17 cellular contexts compared by ENCODE assay signal in genomic region chr12:64992641-64993040, GRCh38.
DNase-seq lines count a peak whose midpoint lies in the region; TF ChIP-seq lines count a peak whose summit lies in the region.
"Had no signal": no experiment of that assay in that cellular context is flagged by ENCODE, and none has a peak within 500 bp of the region (broad histone marks: within the 10 kb centered on the region; RNA-seq: fewer than 3 reads in every experiment).

No MANE protein-coding gene starts in this region.

- H3K27ac ChIP-seq in ectodermal cell (ENCODE audit: insufficient read depth, low read depth, low read length, poor library complexity, severe bottlenecking) (peak overlapping the region; percentile 19), iPS-20b (ENCODE audit: low read length) (peak overlapping the region; percentile 15), esophagus squamous epithelium (no peak overlapping the region)

- no peak for TF ChIP-seq CTCF in esophagus squamous epithelium (IDR thresholded peaks at IDR 0.05)

- intact Hi-C loops in esophagus squamous epithelium (cut with DNase I), result no loop called here

- no peaks in the 10 kb centered on the region for H3K27me3 ChIP-seq in ectodermal cell (ENCODE audit: control insufficient read depth, insufficient read depth, low read length, poor library complexity, severe bottlenecking)
- no peaks in the 10 kb centered on the region for H3K27me3 ChIP-seq in iPS-20b (ENCODE audit: insufficient read depth, low read length)
- H3K27me3 ChIP-seq in esophagus squamous epithelium, result no peaks in the 10 kb centered on the region

- peaks cover 20% of the 10 kb centered on the region for H3K4me1 ChIP-seq in ectodermal cell (ENCODE audit: control insufficient read depth, insufficient read depth, low read length)
- H3K4me1 ChIP-seq in iPS-20b (ENCODE audit: insufficient read depth, low read length), result peaks cover 25% of the 10 kb centered on the region; the same call in 1 of the 2 replicates
- H3K4me1 ChIP-seq in esophagus squamous epithelium, result peaks cover 0 to 3% (median 0%) of the 10 kb centered on the region in 3 donors

- WGBS in ectodermal cell, 2 experiments, result 0% methylated on average over 1 of the region's 1 CpG; no CpG with 5 or more reads in 1 of the 2 experiments
- WGBS in esophagus squamous epithelium, 2 donors, result 24 to 50% methylated on average over 1 of the region's 1 CpG

- TF ChIP-seq POLR2A in esophagus squamous epithelium (IDR thresholded peaks at IDR 0.05), result no peak

- H3K9ac ChIP-seq in iPS-20b (ENCODE audit: low read depth, low read length), result peak overlapping the region; percentile 55; the same call in 1 of the 2 replicates

- H3K9me3 ChIP-seq in ectodermal cell (ENCODE audit: control insufficient read depth, low read length) (no peaks in the 10 kb centered on the region), iPS-20b (ENCODE audit: insufficient read depth, low read depth, low read length) (peaks cover 12% of the 10 kb centered on the region; the same call in 1 of the 2 replicates), esophagus squamous epithelium (no peaks in the 10 kb centered on the region)

- DNase-seq in HT1080 (ENCODE audit: low read depth) (peak; percentile 17), retina (peak; percentile 5), activated gamma-delta T cell (lab: John Stamatoyannopoulos, UW) (no peak), COR-L47 (lab: John Stamatoyannopoulos, UW) (no peak), esophagus squamous epithelium (lab: John Stamatoyannopoulos, UW) (no peak), NCI-H1105 treated with DMSO at 0.1 percent for 48 hours (lab: John Stamatoyannopoulos, UW) (no peak)
- DNase-seq: ACHN; AML-193; NCI-H1417; NCI-H2029; NCI-H2171; NCI-H446; NK-92 treated with Interleukin-12 subunit alpha and Interleukin-12 subunit beta, amount 100 ng/mL, for 24 hours; OCI-M1; SIG-M5 had no signal

- H3K4me3 ChIP-seq in ectodermal cell (ENCODE audit: insufficient read depth, low read depth, low read length) (no peak overlapping the region), iPS-20b (ENCODE audit: low read length) (peak overlapping the region; percentile 59), esophagus squamous epithelium (no peak overlapping the region)

- H3K36me3 ChIP-seq in ectodermal cell (ENCODE audit: control insufficient read depth, insufficient read depth, low read length), result no peaks in the 10 kb centered on the region
- H3K36me3 ChIP-seq in iPS-20b (ENCODE audit: insufficient read depth, low read depth, low read length), result no peaks in the 10 kb centered on the region
- H3K36me3 ChIP-seq in esophagus squamous epithelium, result no peaks in the 10 kb centered on the region

Comparison
In these comparisons a context has a peak if more than half of its experiments do, and no peak if none do; other contexts are left out.
1. DNase-seq: peak in HT1080 (single experiment) and retina (single experiment); none in activated gamma-delta T cell (single experiment), COR-L47 (single experiment), esophagus squamous epithelium (single experiment) and NCI-H1105 treated with DMSO at 0.1 percent for 48 hours (single experiment).
2. H3K27ac ChIP-seq: peak in ectodermal cell (single experiment) and iPS-20b (single experiment); none in esophagus squamous epithelium (0 of 4).